ENCODE assay signal across 8 cellular contexts in genomic region chr7:149790146-149790548, GRCh38. TPM values are rescaled to one million over a fixed set of nuclear protein-coding genes. Genes with fewer than 3 reads are reported as not detected.
DNase-seq lines count a peak whose midpoint lies in the region; ATAC-seq and TF ChIP-seq lines count a peak whose summit lies in the region.

No MANE protein-coding gene starts in this region.

- CTCF ChIA-PET in AG04449 (lab: Yijun Ruan, JAX) = interaction anchor here (1.1 to 1.9 kb wide), 2 partner anchors 13 to 16 kb away, joined by 3 to 4 read pairs; no protein-coding TSS in a partner anchor
- CTCF ChIA-PET in HEK293T (lab: Yijun Ruan, JAX) = interaction anchor here (0.6 to 3.0 kb wide), 11 partner anchors 8 to 987 kb away, joined by 3 to 17 read pairs (median 3); partner anchors contain the start of gene ZNF467

- ATAC-seq in GM21717 (IDR thresholded peaks at IDR 0.05; ENCODE audit: unreplicated experiment) = no peak
- no peak for ATAC-seq in HG03354 (IDR thresholded peaks at IDR 0.05; ENCODE audit: poor library complexity, severe bottlenecking, unreplicated experiment)
- ATAC-seq in GM19351 (IDR thresholded peaks at IDR 0.05; ENCODE audit: unreplicated experiment) = no peak

- DNase-seq in AG04449 (ENCODE audit: low read depth, low spot score) (no peak), HEK293T (ENCODE audit: extremely low spot score) (peak; percentile 43), astrocyte of the spinal cord (ENCODE audit: low read depth, low spot score) (no peak), kidney epithelial cell (ENCODE audit: low read depth) (no peak), type B pancreatic cell (ENCODE audit: extremely low spot score, unreplicated experiment) (no peak)

- H3K4me3 ChIP-seq in AG04449 (ENCODE audit: low read depth, low read length) (no peak overlapping the region), astrocyte of the spinal cord (ENCODE audit: low read depth, low read length) (no peak overlapping the region), kidney epithelial cell (ENCODE audit: low read depth, low read length) (no peak overlapping the region)

- no peaks in the 10 kb centered on the region for H3K36me3 ChIP-seq in kidney epithelial cell (ENCODE audit: control insufficient read depth, insufficient read depth, low read length)

- TF ChIP-seq CTCF in AG04449 (IDR thresholded peaks at IDR 0.05; ENCODE audit: insufficient read depth, low read length, missing control alignments) (peak; percentile 64), astrocyte of the spinal cord (IDR thresholded peaks at IDR 0.05; ENCODE audit: low read depth, low read length) (peak; percentile 41), kidney epithelial cell (IDR thresholded peaks at IDR 0.05; ENCODE audit: insufficient read depth, low read length, poor library complexity, severe bottlenecking) (peak; percentile 33), type B pancreatic cell (conservative IDR thresholded peaks at IDR 0.05) (peak; percentile 82)

- no peak overlapping the region for H3K4me3 Mint-ChIP-seq in type B pancreatic cell

- no peaks in the 10 kb centered on the region for H3K9me3 Mint-ChIP-seq in type B pancreatic cell

- H3K27ac Mint-ChIP-seq in type B pancreatic cell = no peak overlapping the region

- H3K36me3 Mint-ChIP-seq in type B pancreatic cell = no peaks in the 10 kb centered on the region

- peaks cover 10% of the 10 kb centered on the region for H3K4me1 Mint-ChIP-seq in type B pancreatic cell (ENCODE audit: unreplicated experiment)

- in situ Hi-C loops in astrocyte of the spinal cord (cut with HindIII; ENCODE audit: low sequenced_read_pairs) = no loop called here

- H3K27me3 Mint-ChIP-seq in type B pancreatic cell = peaks cover 36% of the 10 kb centered on the region

- peaks cover 67% of the 10 kb centered on the region for H3K27me3 ChIP-seq in kidney epithelial cell (ENCODE audit: control insufficient read depth, insufficient read depth, low read length)

- POLR2A ChIA-PET in AG04449 (lab: Yijun Ruan, JAX) = no interaction called here
- POLR2A ChIA-PET in HEK293T (lab: Yijun Ruan, JAX) = interaction anchor here (1.2 kb wide), 1 partner anchor 16 kb away, joined by 3 read pairs; no protein-coding TSS in a partner anchor

TF ChIP-seq in HEK293T, 16 proteins besides CTCF, POLR2A, EP300 and RAD21:
- TF ChIP-seq SUZ12 (IDR thresholded peaks at IDR 0.05) (no peak), LEF1 (IDR thresholded peaks at IDR 0.05; ENCODE audit: borderline replicate concordance) (no peak), FOXA1 (IDR thresholded peaks at IDR 0.05) (no peak), ELF4 (IDR thresholded peaks at IDR 0.05) (no peak), BHLHE40 (IDR thresholded peaks at IDR 0.05; ENCODE audit: borderline replicate concordance) (no peak), ZNF384 (IDR thresholded peaks at IDR 0.05) (no peak), NFRKB (IDR thresholded peaks at IDR 0.05) (no peak), CTBP1 (IDR thresholded peaks at IDR 0.05; ENCODE audit: borderline replicate concordance) (no peak), PKNOX1 (IDR thresholded peaks at IDR 0.05) (no peak), SP1 (IDR thresholded peaks at IDR 0.05) (no peak), L3MBTL2 (conservative IDR thresholded peaks at IDR 0.05) (no peak), ARNT (IDR thresholded peaks at IDR 0.05) (no peak), FOXK2 (IDR thresholded peaks at IDR 0.05) (no peak), FOXM1 (IDR thresholded peaks at IDR 0.05; ENCODE audit: borderline replicate concordance) (no peak)

RNA-seq across cellular contexts. Expression of gene ZNF467, which starts 16.8 kb away (rescaled TPM):
- total RNA-seq in kidney epithelial cell = 0.48 TPM in 1 of 2 replicates, not detected in the other
- total RNA-seq in type B pancreatic cell (ENCODE audit: low replicate concordance) = 16.7 and 17.6 TPM in 2 replicates

RNA-seq across cellular contexts. Expression of gene ZNF862, which starts 48.0 kb away (rescaled TPM):
- total RNA-seq in kidney epithelial cell (7.2 and 10.0 TPM in 2 replicates), type B pancreatic cell (ENCODE audit: low replicate concordance) (21.2 and 23.9 TPM in 2 replicates)

Comparison
In these comparisons a context has a peak if more than half of its experiments do, and no peak if none do; other contexts are left out.
1. RNA of gene ZNF467, which starts 16.8 kb away (total RNA-seq): 16.7 to 17.6 TPM in type B pancreatic cell; 0.48 TPM in kidney epithelial cell; every median in the first group is over 10 times any median in the second.
2. Peak in every context shown above with its lines, with median percentiles within 50 percentile points of each other: CTCF ChIP-seq.